Comparison of ENCODE assay signal across 15 cellular contexts in genomic region chr11:126297004-126297403, GRCh38. TPM values are rescaled to one million over a fixed set of nuclear protein-coding genes. Genes with fewer than 3 reads are reported as not detected.
DNase-seq lines count a peak whose midpoint lies in the region; ATAC-seq and TF ChIP-seq lines count a peak whose summit lies in the region.
"Had no signal": no experiment of that assay in that cellular context is flagged by ENCODE, and none has a peak within 500 bp of the region (broad histone marks: within the 10 kb centered on the region; RNA-seq: fewer than 3 reads in every experiment).

No MANE protein-coding gene starts in this region.

- H3K9me3 Mint-ChIP-seq in central memory CD8-positive, alpha-beta T cell = no peaks in the 10 kb centered on the region
- H3K9me3 Mint-ChIP-seq: CD4-positive, CD25-positive, alpha-beta regulatory T cell; CD8-positive, alpha-beta T cell had no signal

- intact Hi-C loops in mucosa of descending colon (cut with DNase I, micrococcal nuclease) = no loop called here

- H3K36me3 ChIP-seq in mucosa of descending colon (ENCODE audit: low read depth) = peaks cover 4% of the 10 kb centered on the region

- peaks cover 2% of the 10 kb centered on the region for H3K36me3 Mint-ChIP-seq in T-helper 17 cell (ENCODE audit: low read depth)
- peaks cover 18% of the 10 kb centered on the region for H3K36me3 Mint-ChIP-seq in central memory CD8-positive, alpha-beta T cell (ENCODE audit: insufficient read depth)

- DNase-seq in activated effector memory CD4-positive, alpha-beta T cell treated with anti-CD3 and anti-CD28 coated beads, Interleukin-2, amount 50 U/mL, for 16 hours = peak; percentile 31
- DNase-seq in activated effector memory CD4-positive, alpha-beta T cell treated with Interleukin-2 at 50 U/mL for 16 hours = no peak
- DNase-seq in T-helper 17 cell (no peak), mucosa of descending colon (no peak)
- DNase-seq in central memory CD8-positive, alpha-beta T cell (ENCODE audit: low spot score in 2 of 2) = no peak
- no peak for DNase-seq in activated CD4-positive, alpha-beta T cell treated with anti-CD3 and anti-CD28 coated beads for 4 hours
- DNase-seq: CD4-positive, CD25-positive, alpha-beta regulatory T cell; CD8-positive, alpha-beta T cell; DMS53; DMS79 treated with DMSO at 0.1 percent for 48 hours; GF-D8; GOT3 had no signal

- no peaks in the 10 kb centered on the region for H3K27me3 Mint-ChIP-seq in T-helper 17 cell
- H3K27me3 Mint-ChIP-seq in central memory CD8-positive, alpha-beta T cell = no peaks in the 10 kb centered on the region
- H3K27me3 Mint-ChIP-seq: B cell; CD4-positive, CD25-positive, alpha-beta regulatory T cell had no signal

- H3K27ac Mint-ChIP-seq in T-helper 17 cell = peak overlapping the region; percentile 9
- H3K27ac Mint-ChIP-seq in central memory CD8-positive, alpha-beta T cell (ENCODE audit: low read depth) = peak overlapping the region; percentile 25
- H3K27ac Mint-ChIP-seq: B cell had no signal

- no peaks in the 10 kb centered on the region for H3K4me1 ChIP-seq in mucosa of descending colon (ENCODE audit: low read depth)
- H3K4me1 ChIP-seq: BLaER1, HAP-1 had no signal

- peaks cover 12% of the 10 kb centered on the region for H3K4me1 Mint-ChIP-seq in T-helper 17 cell
- H3K4me1 Mint-ChIP-seq in central memory CD8-positive, alpha-beta T cell = peaks cover 9% of the 10 kb centered on the region

- no peak for ATAC-seq in T-helper 17 cell
- no peak for ATAC-seq in central memory CD8-positive, alpha-beta T cell (replicated peaks; ENCODE audit: extremely low read depth, poor library complexity, severe bottlenecking)
- ATAC-seq in mucosa of descending colon = no peak
- ATAC-seq: CD8-positive, alpha-beta T cell had no signal

- H3K9me3 ChIP-seq in T-helper 17 cell (ENCODE audit: control insufficient read depth, low read length, poor library complexity, severe bottlenecking) = no peaks in the 10 kb centered on the region
- H3K9me3 ChIP-seq in mucosa of descending colon = no peaks in the 10 kb centered on the region
- H3K9me3 ChIP-seq: BLaER1, HAP-1 had no signal

- no peak overlapping the region for H3K4me3 ChIP-seq in mucosa of descending colon
- H3K4me3 ChIP-seq: BLaER1, HAP-1 had no signal

- no peak for TF ChIP-seq CTCF in mucosa of descending colon (IDR thresholded peaks at IDR 0.05)

- no peak overlapping the region for H3K4me3 Mint-ChIP-seq in T-helper 17 cell
- no peak overlapping the region for H3K4me3 Mint-ChIP-seq in central memory CD8-positive, alpha-beta T cell
- H3K4me3 Mint-ChIP-seq: B cell; CD8-positive, alpha-beta T cell had no signal

RNA-seq across cellular contexts. Expression of gene DCPS, which starts 6.9 kb away (rescaled TPM):
- total RNA-seq in T-helper 17 cell = 10 to 100 TPM; 12.1 to 14.9 TPM
- total RNA-seq in mucosa of descending colon = 10 to 100 TPM in 2 of 3 donors, 1 to 10 TPM in 1; 10.0 to 21.3 (median 14.8) TPM

RNA-seq across cellular contexts. Expression of gene TIRAP, which starts 14.1 kb away (rescaled TPM):
- total RNA-seq in T-helper 17 cell = 10 to 100 TPM; 13.1 to 14.1 TPM
- 10 to 100 TPM; 18.5 to 24.8 (median 21.5) TPM for total RNA-seq in mucosa of descending colon

RNA-seq across cellular contexts. Expression of gene FOXRED1, which starts 28.1 kb away (rescaled TPM):
- total RNA-seq in T-helper 17 cell (10 to 100 TPM; 21.7 to 24.9 TPM), mucosa of descending colon (10 to 100 TPM; 24.3 to 36.9 (median 31.4) TPM)

RNA-seq across cellular contexts. Expression of gene SRPRA, which starts 28.3 kb away (rescaled TPM):
- total RNA-seq in T-helper 17 cell (100 to 1,000 TPM; 182 to 192 TPM), mucosa of descending colon (10 to 100 TPM; 73.8 to 88.1 (median 79.2) TPM)

RNA-seq across cellular contexts. Expression of gene ST3GAL4, which starts 58.5 kb away (rescaled TPM):
- total RNA-seq in T-helper 17 cell (1 to 10 TPM; 3.0 to 4.8 TPM), mucosa of descending colon (100 to 1,000 TPM in 2 of 3 donors, 10 to 100 TPM in 1; 94.7 to 460 (median 217) TPM)
